In genomic region chr13:97020689-97021240, GRCh38 we compare ENCODE assay signal across 31 cellular contexts. TPM values are rescaled to one million over a fixed set of nuclear protein-coding genes. Genes with fewer than 3 reads are reported as not detected.
"Had no signal": no experiment of that assay in that cellular context is flagged by ENCODE, and none has a peak within 500 bp of the region (broad histone marks: within the 10 kb centered on the region; RNA-seq: fewer than 3 reads in every experiment).

No MANE protein-coding gene starts in this region.

- H3K9me3 ChIP-seq: left lung, neutrophil, psoas muscle, right atrium auricular region, right lobe of liver, stomach, testis, thyroid gland, transverse colon, upper lobe of right lung had no signal

- H3K36me3 Mint-ChIP-seq: memory B cell; naive thymus-derived CD8-positive, alpha-beta T cell; neural progenitor cell; stimulated activated naive B cell treated with anti-CD40 and anti-IgM and Interleukin-4, amounts not matched to agents 10 μg/mL and 1 μg/mL and 100 μg/mL, for 72 hours had no signal

- H3K79me2 ChIP-seq: parathyroid adenoma had no signal

- H3K4me2 ChIP-seq: neural progenitor cell had no signal

- H2AFZ ChIP-seq: neural progenitor cell, parathyroid adenoma had no signal

- H3K27ac ChIP-seq: heart right ventricle, left lung, neural progenitor cell, neutrophil, parathyroid adenoma, psoas muscle, right atrium auricular region, right lobe of liver, stomach, testis, thyroid gland, transverse colon, upper lobe of right lung had no signal

- ATAC-seq: heart right ventricle; left lung; naive thymus-derived CD8-positive, alpha-beta T cell; psoas muscle; right lobe of liver; stimulated activated naive B cell treated with anti-CD40 and anti-IgM and Interleukin-4, amounts not matched to agents 10 μg/mL and 1 μg/mL and 100 μg/mL, for 72 hours; stimulated activated naive CD8-positive, alpha-beta T cell treated with anti-CD3 and anti-CD28 coated beads, Interleukin-15, Interleukin-2, amounts not matched to agents 100 U/mL and 50 U/mL, for 24 hours; upper lobe of right lung had no signal

- FAIRE-seq: kidney, urothelium cell line had no signal

- H3K4me3 ChIP-seq: heart right ventricle, left lung, lung, neural progenitor cell, psoas muscle, right atrium auricular region, right lobe of liver, stomach, testis, thyroid gland, transverse colon, upper lobe of right lung had no signal

- H3K9ac ChIP-seq: neural progenitor cell, parathyroid adenoma had no signal

- H3K36me3 ChIP-seq: heart right ventricle, left lung, neural progenitor cell, neutrophil, right atrium auricular region, right lobe of liver, stomach, thyroid gland, transverse colon, upper lobe of right lung had no signal

- H3K4me1 ChIP-seq: left lung, neural progenitor cell, parathyroid adenoma, psoas muscle, right atrium auricular region, right lobe of liver, testis, thyroid gland, transverse colon, upper lobe of right lung had no signal

- H3K27ac Mint-ChIP-seq: memory B cell; naive thymus-derived CD8-positive, alpha-beta T cell; nephron; neural progenitor cell; stimulated activated naive B cell treated with anti-CD40 and anti-IgM and Interleukin-4, amounts not matched to agents 10 μg/mL and 1 μg/mL and 100 μg/mL, for 72 hours had no signal

- H3K4me1 Mint-ChIP-seq: memory B cell, nephron, neural progenitor cell had no signal

- H3K27me3 ChIP-seq: right atrium auricular region, right lobe of liver, testis, thyroid gland, transverse colon had no signal

- DNase-seq: heart right ventricle; hippocampal formation; kidney; left colon; left lung; naive thymus-derived CD8-positive, alpha-beta T cell; occipital lobe; psoas muscle; right lobe of liver; stimulated activated CD4-positive, alpha-beta T cell treated with anti-CD3 and anti-CD28 coated beads, Interleukin-12 subunit alpha, Interleukin-12 subunit beta, amount 100 ng/mL, for 4 hours; stimulated activated CD4-positive, alpha-beta T cell treated with anti-CD3 and anti-CD28 coated beads, Interleukin-15, amount 100 ng/mL, for 24 hours; stimulated activated CD4-positive, alpha-beta T cell treated with anti-CD3 and anti-CD28 coated beads, Interleukin-2, amount 100 ng/mL, for 24 hours; stimulated activated CD4-positive, alpha-beta T cell treated with anti-CD3 and anti-CD28 coated beads, Interleukin-4, amount 100 ng/mL, for 1 hour; stimulated activated naive B cell treated with anti-CD40 and anti-IgM and Interleukin-4, amounts not matched to agents 10 μg/mL and 1 μg/mL and 100 μg/mL, for 72 hours; stimulated activated naive CD8-positive, alpha-beta T cell treated with anti-CD3 and anti-CD28 coated beads, Interleukin-15, Interleukin-2, amounts not matched to agents 100 U/mL and 50 U/mL, for 24 hours; stomach; testis; thyroid gland; transverse colon; upper lobe of right lung had no signal

- H3K4me3 Mint-ChIP-seq: memory B cell; naive thymus-derived CD8-positive, alpha-beta T cell; nephron; neural progenitor cell; stimulated activated naive B cell treated with anti-CD40 and anti-IgM and Interleukin-4, amounts not matched to agents 10 μg/mL and 1 μg/mL and 100 μg/mL, for 72 hours had no signal

RNA-seq across cellular contexts. Expression of gene OXGR1, which starts 26.5 kb away (rescaled TPM):
- total RNA-seq: mucosa of gallbladder; naive thymus-derived CD8-positive, alpha-beta T cell; occipital lobe; osteocyte; psoas muscle; renal cortical epithelial cell; right lobe of liver had no signal
- polyA plus RNA-seq: naive thymus-derived CD8-positive, alpha-beta T cell had no signal
